In genomic region chr22:49618689-49618953, GRCh38 we compare ENCODE assay signal across 27 cellular contexts.
"Had no signal": no experiment of that assay in that cellular context is flagged by ENCODE, and none has a peak within 500 bp of the region (broad histone marks: within the 10 kb centered on the region; RNA-seq: fewer than 3 reads in every experiment).

No MANE protein-coding gene starts in this region.

- H3K36me3 ChIP-seq: breast epithelium, esophagus muscularis mucosa, stomach, thyroid gland had no signal

- DNase-seq: activated CD4-positive, alpha-beta T cell treated with anti-CD3 and anti-CD28 coated beads for 48 hours; activated CD4-positive, alpha-beta T cell treated with anti-CD3 and anti-CD28 coated beads, Interleukin-2, amount 50 U/mL, for 48 hours; activated CD8-positive, alpha-beta memory T cell treated with anti-CD3 and anti-CD28 coated beads for 24 hours; activated effector memory CD4-positive, alpha-beta T cell treated with anti-CD3 and anti-CD28 coated beads, Interleukin-2, amount 50 U/mL, for 16 hours; activated naive CD4-positive, alpha-beta T cell treated with anti-CD3 and anti-CD28 coated beads, Interleukin-2, amount 10 ng/mL, durations not matched to agents 7 days and 5 days; central memory CD4-positive, alpha-beta T cell; foreskin keratinocyte; naive thymus-derived CD4-positive, alpha-beta T cell; SK-N-SH; small intestine; stimulated activated CD4-positive, alpha-beta T cell treated with anti-CD3 and anti-CD28 coated beads, Interleukin-1b, Interleukin-23, amount 100 ng/mL, for 48 hours; stimulated activated CD4-positive, alpha-beta T cell treated with anti-CD3 and anti-CD28 coated beads, Interleukin-4, amount 100 ng/mL, for 4 hours; stimulated activated CD8-positive, alpha-beta memory T cell treated with anti-CD3 and anti-CD28 coated beads, Interleukin-4, amount 100 ng/mL, for 48 hours; stimulated activated naive B cell treated with anti-CD40 and anti-IgM and Interleukin-4, amounts not matched to agents 10 μg/mL and 1 μg/mL and 100 μg/mL, for 72 hours; stomach; SW 1271; T-helper 9 cell; thyroid gland had no signal

- H3K27ac ChIP-seq: breast epithelium, esophagus muscularis mucosa, foreskin keratinocyte, stomach, thyroid gland, upper lobe of left lung, VCaP had no signal

- H3K9me3 Mint-ChIP-seq: mesothelial cell of epicardium; stimulated activated naive B cell treated with anti-CD40 and anti-IgM and Interleukin-4, amounts not matched to agents 10 μg/mL and 1 μg/mL and 100 μg/mL, for 72 hours had no signal

- H3K4me1 Mint-ChIP-seq: activated naive CD4-positive, alpha-beta T cell treated with anti-CD3 and anti-CD28 coated beads, Interleukin-2, amount 10 ng/mL, durations not matched to agents 7 days and 5 days had no signal

- H3K36me3 Mint-ChIP-seq: mesothelial cell of epicardium had no signal

- ATAC-seq: activated CD4-positive, CD25-positive, alpha-beta regulatory T cell treated with anti-CD3 and anti-CD28 coated beads, Interleukin-2, amount 50 U/mL, for 24 hours; foreskin keratinocyte; naive thymus-derived CD4-positive, alpha-beta T cell; sciatic nerve; stimulated activated naive B cell treated with anti-CD40 and anti-IgM and Interleukin-4, amounts not matched to agents 10 μg/mL and 1 μg/mL and 100 μg/mL, for 72 hours had no signal

- H3K4me3 ChIP-seq: breast epithelium, esophagus muscularis mucosa, stomach, thyroid gland, upper lobe of left lung had no signal

- H3K27me3 Mint-ChIP-seq: activated naive CD4-positive, alpha-beta T cell treated with anti-CD3 and anti-CD28 coated beads, Interleukin-2, amount 10 ng/mL, durations not matched to agents 7 days and 5 days; dendritic cell treated with granulocyte-macrophage colony-stimulating factor and Interleukin-4, amounts not matched to agents 40 ng/mL and 50 ng/mL, for 4 days; naive thymus-derived CD4-positive, alpha-beta T cell; stimulated activated naive B cell treated with anti-CD40 and anti-IgM and Interleukin-4, amounts not matched to agents 10 μg/mL and 1 μg/mL and 100 μg/mL, for 72 hours had no signal

- H3K27ac Mint-ChIP-seq: activated naive CD4-positive, alpha-beta T cell treated with anti-CD3 and anti-CD28 coated beads, Interleukin-2, amount 10 ng/mL, durations not matched to agents 7 days and 5 days; dendritic cell treated with granulocyte-macrophage colony-stimulating factor and Interleukin-4, amounts not matched to agents 40 ng/mL and 50 ng/mL, for 4 days; mesothelial cell of epicardium; naive thymus-derived CD4-positive, alpha-beta T cell; stimulated activated naive B cell treated with anti-CD40 and anti-IgM and Interleukin-4, amounts not matched to agents 10 μg/mL and 1 μg/mL and 100 μg/mL, for 72 hours; T-helper 1 cell treated with Interleukin-12 subunit alpha and Interleukin-12 subunit beta and Interleukin-4 antibody, amounts not matched to agents 30 μg/mL and 1 μg/mL, for 36 hours had no signal

- H3K4me1 ChIP-seq: breast epithelium, esophagus muscularis mucosa, foreskin keratinocyte, stomach, thyroid gland, upper lobe of left lung had no signal

- H3K4me3 Mint-ChIP-seq: activated naive CD4-positive, alpha-beta T cell treated with anti-CD3 and anti-CD28 coated beads, Interleukin-2, amount 10 ng/mL, durations not matched to agents 7 days and 5 days; dendritic cell treated with granulocyte-macrophage colony-stimulating factor and Interleukin-4, amounts not matched to agents 40 ng/mL and 50 ng/mL, for 4 days; mesothelial cell of epicardium; stimulated activated naive B cell treated with anti-CD40 and anti-IgM and Interleukin-4, amounts not matched to agents 10 μg/mL and 1 μg/mL and 100 μg/mL, for 72 hours; T-helper 1 cell treated with Interleukin-12 subunit alpha and Interleukin-12 subunit beta and Interleukin-4 antibody, amounts not matched to agents 30 μg/mL and 1 μg/mL, for 36 hours had no signal

- H3K27me3 ChIP-seq: foreskin keratinocyte, thyroid gland, upper lobe of left lung had no signal

- H3K9me3 ChIP-seq: SK-N-SH, thyroid gland, upper lobe of left lung had no signal
